ENCODE assay signal across 8 cellular contexts in the genomic region with DNA sequence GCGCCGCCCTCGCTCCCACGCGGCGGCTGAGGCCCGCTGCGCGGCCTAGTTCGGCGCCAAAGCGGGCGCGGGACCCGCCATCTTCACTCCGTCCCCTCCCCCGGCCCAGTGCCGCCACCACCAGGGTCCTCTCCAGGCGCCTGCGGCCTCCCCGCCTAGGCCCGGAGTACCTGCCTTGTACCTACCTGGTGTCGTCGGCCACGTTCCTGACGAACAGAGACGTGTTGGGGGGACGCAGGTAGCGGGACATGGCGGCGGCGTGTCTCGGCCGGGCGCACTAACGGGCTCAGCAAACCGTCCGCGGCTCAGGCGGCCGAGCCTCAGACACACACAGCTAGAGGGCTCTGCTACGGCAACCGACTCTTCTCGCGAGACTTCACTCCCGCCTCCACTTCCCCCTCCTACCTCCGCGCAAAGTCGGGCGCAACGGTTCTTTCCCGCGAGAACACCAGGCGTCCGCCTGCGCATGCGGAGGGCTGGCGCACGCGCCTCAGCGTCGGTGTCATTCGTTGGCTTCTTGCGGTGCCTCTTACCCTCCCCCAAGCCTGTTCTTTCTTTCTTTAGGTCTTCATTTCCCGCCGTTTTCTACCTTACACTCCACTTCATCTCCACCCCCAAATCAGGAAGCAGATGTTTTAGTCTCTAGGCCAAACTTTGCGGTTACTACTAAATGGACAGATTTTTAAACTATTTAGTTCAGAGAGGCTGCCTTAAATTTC. TPM values are rescaled to one million over a fixed set of nuclear protein-coding genes. Genes with fewer than 3 reads are reported as not detected.
DNase-seq lines count a peak whose midpoint lies in the region; FAIRE-seq and TF ChIP-seq lines count a peak whose summit lies in the region.

A gene (minus strand): TSS at position 322 of the 719 bp plus-strand sequence. CDS start 72 bp downstream, at position 250.

- DNase-seq in GM06990 (ENCODE audit: extremely low read depth, insufficient read length) (peak; percentile 100), HFFc6 (peak; percentile 98), NAMALWA (ENCODE audit: low spot score) (peak; percentile 100), SK-N-DZ (ENCODE audit: low spot score) (peak; percentile 98), frontal cortex (ENCODE audit: low spot score in 2 of 2) (peak; percentile 98), substantia nigra (lab: John Stamatoyannopoulos, UW) (peak; percentile 83 to 98 (median 96))
- peak; percentile 99 for DNase-seq in activated naive CD4-positive, alpha-beta T cell treated with anti-CD3 and anti-CD28 coated beads for 36 hours

- H3K4me3 ChIP-seq in GM06990 (replicated peaks; ENCODE audit: low read depth, low read length), result peak within 1 kb of the TSS; percentile 98
- H3K4me3 ChIP-seq in neutrophil (ENCODE audit: low read depth in 1 of 2, low read length in 1 of 2), result peak within 1 kb of the TSS; percentile 93 to 99

- H3K36me3 ChIP-seq in GM06990 (ENCODE audit: control insufficient read depth, insufficient read depth, low read length) (peaks cover 2% of the 10 kb centered on the region), neutrophil (no peaks in the 10 kb centered on the region)

- H3K27ac ChIP-seq in neutrophil (peak within 1 kb of the TSS; percentile 94), substantia nigra (ENCODE audit: low read depth, low read length, poor library complexity, severe bottlenecking) (peak within 1 kb of the TSS; percentile 92)

- H3K4me1 ChIP-seq in neutrophil (ENCODE audit: control insufficient read depth in 1 of 2, insufficient read depth in 1 of 2, low read depth in 1 of 2, low read length in 1 of 2), result peaks cover 20 to 27% of the 10 kb centered on the region in 2 experiments

- CTCF ChIA-PET in activated naive CD4-positive, alpha-beta T cell treated with anti-CD3 and anti-CD28 coated beads for 36 hours (lab: Charles Lee), result interaction anchor here (1.1 to 1.5 kb wide), 4 partner anchors 9 to 47 kb away, joined by 3 to 6 read pairs (median 3); a partner anchor contains a TSS

- H3K27me3 Mint-ChIP-seq in HFFc6 (ENCODE audit: insufficient read depth), result no peaks in the 10 kb centered on the region; the same call in 1 of the 2 replicates
- H3K27me3 Mint-ChIP-seq in activated naive CD4-positive, alpha-beta T cell treated with anti-CD3 and anti-CD28 coated beads for 36 hours (ENCODE audit: low read depth), result no peaks in the 10 kb centered on the region

- FAIRE-seq in frontal cortex (lab: Jason Lieb, UNC), result no peak

- H3K4me3 Mint-ChIP-seq in HFFc6, result peak within 1 kb of the TSS; percentile 94
- peak within 1 kb of the TSS; percentile 94 for H3K4me3 Mint-ChIP-seq in activated naive CD4-positive, alpha-beta T cell treated with anti-CD3 and anti-CD28 coated beads for 36 hours

- H3K4me1 Mint-ChIP-seq in HFFc6 (ENCODE audit: low read depth), result peaks cover 59% of the 10 kb centered on the region
- peaks cover 30% of the 10 kb centered on the region for H3K4me1 Mint-ChIP-seq in activated naive CD4-positive, alpha-beta T cell treated with anti-CD3 and anti-CD28 coated beads for 36 hours (ENCODE audit: low read depth)

- H3K9me3 ChIP-seq in neutrophil, result no peaks in the 10 kb centered on the region

- TF ChIP-seq CTCF in GM06990 (IDR thresholded peaks at IDR 0.05; ENCODE audit: insufficient read depth, low read length, poor library complexity, severe bottlenecking), result peak; percentile 39
- TF ChIP-seq CTCF in HFFc6 (IDR thresholded peaks at IDR 0.05), result peak; percentile 57; the same call in 1 of the 2 replicates
- TF ChIP-seq CTCF in neutrophil (IDR thresholded peaks at IDR 0.05), result peak; percentile 72

- peaks cover 27% of the 10 kb centered on the region for H3K36me3 Mint-ChIP-seq in HFFc6 (ENCODE audit: low read depth)
- H3K36me3 Mint-ChIP-seq in activated naive CD4-positive, alpha-beta T cell treated with anti-CD3 and anti-CD28 coated beads for 36 hours (ENCODE audit: low read depth), result peaks cover 41% of the 10 kb centered on the region

- intact Hi-C loops in activated naive CD4-positive, alpha-beta T cell treated with anti-CD3 and anti-CD28 coated beads for 36 hours (cut with micrococcal nuclease), result loop anchor here (1.0 to 5.0 kb wide), 6 partner anchors 16 to 562 kb away; a partner anchor contains a TSS

- H3K27me3 ChIP-seq in GM06990 (replicated peaks; ENCODE audit: control insufficient read depth, insufficient read depth, low read length), result no peaks in the 10 kb centered on the region
- H3K27me3 ChIP-seq in neutrophil, result no peaks in the 10 kb centered on the region

- peak within 1 kb of the TSS; percentile 95 for H3K27ac Mint-ChIP-seq in HFFc6
- H3K27ac Mint-ChIP-seq in activated naive CD4-positive, alpha-beta T cell treated with anti-CD3 and anti-CD28 coated beads for 36 hours, result peak within 1 kb of the TSS; percentile 99

- H3K9me3 Mint-ChIP-seq in HFFc6, result no peaks in the 10 kb centered on the region
- H3K9me3 Mint-ChIP-seq in activated naive CD4-positive, alpha-beta T cell treated with anti-CD3 and anti-CD28 coated beads for 36 hours, result no peaks in the 10 kb centered on the region

RNA-seq across cellular contexts. Expression of the gene that starts here (rescaled TPM):
- total RNA-seq in HFFc6 (2021; fragmentation: NEBNext Ultra II Directional; extraction: Animal tissue kit (Norgen Biotek cat#: 25700)), result 100 to 1,000 TPM in 1 of 6 experiments, 10 to 100 TPM in 5; 84.5 to 100 (median 94.8) TPM
- polyA plus RNA-seq in SK-N-DZ (2014; cell fraction: cytosol; rRNA removed), result 134 and 162 TPM in 2 replicates
- polyA plus RNA-seq in SK-N-DZ (2014; cell fraction: nucleus; rRNA removed), result 321 and 359 TPM in 2 replicates
- 100 to 1,000 TPM; 169 to 178 TPM for total RNA-seq in activated naive CD4-positive, alpha-beta T cell treated with anti-CD3 and anti-CD28 coated beads for 36 hours
- 106 TPM for total RNA-seq in frontal cortex

Comparison
In these comparisons a context has a peak if more than half of its experiments do, and no peak if none do; other contexts are left out.
1. Peak in every context shown above with its lines: DNase-seq, H3K4me3 ChIP-seq and H3K27ac ChIP-seq.